Comparison of ENCODE assay signal across 13 cellular contexts in the genomic region with DNA sequence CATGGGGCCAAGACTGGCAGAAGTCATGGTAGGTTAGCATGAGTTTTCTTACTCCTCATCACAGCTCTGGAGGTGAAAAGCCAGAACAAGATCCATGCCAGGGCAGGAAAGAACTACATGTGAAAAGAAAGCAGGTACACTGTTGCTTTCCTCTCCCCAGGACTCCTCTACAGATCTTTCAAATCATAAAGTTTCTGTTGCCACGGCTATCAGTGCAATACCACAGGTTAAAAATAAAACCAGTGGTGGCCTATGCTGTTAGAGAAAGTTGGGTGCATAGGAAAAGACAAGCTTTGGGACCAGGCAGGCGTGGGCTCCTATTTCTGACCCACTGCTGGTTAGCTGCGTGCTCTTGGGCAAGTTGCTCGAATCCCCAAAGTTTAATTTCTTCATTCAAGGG.
DNase-seq lines count a peak whose midpoint lies in the region; ATAC-seq lines count a peak whose summit lies in the region.
"Had no signal": no experiment of that assay in that cellular context is flagged by ENCODE, and none has a peak within 500 bp of the region (broad histone marks: within the 10 kb centered on the region; RNA-seq: fewer than 3 reads in every experiment).

No MANE protein-coding gene starts in this region.

- DNase-seq in DMS53 (lab: John Stamatoyannopoulos, UW) (no peak), HT-29 (ENCODE audit: low spot score) (no peak)
- DNase-seq in activated naive CD8-positive, alpha-beta T cell treated with anti-CD3 and anti-CD28 coated beads, Interleukin-2, amount 50 U/mL, for 24 hours, result no peak
- DNase-seq: activated T-cell treated with anti-CD3 and anti-CD28 coated beads for 4 hours; Caco-2; NCI-H2029; OCI-M1; stimulated activated naive CD4-positive, alpha-beta T cell had no signal

- H3K9me3 Mint-ChIP-seq in stimulated activated memory B cell treated with anti-CD40 and anti-IgM and Interleukin-4, amounts not matched to agents 10 μg/mL and 1 μg/mL and 100 μg/mL, for 72 hours, result peaks cover 3% of the 10 kb centered on the region
- no peaks in the 10 kb centered on the region for H3K9me3 Mint-ChIP-seq in activated naive CD8-positive, alpha-beta T cell treated with anti-CD3 and anti-CD28 coated beads, Interleukin-2, amount 50 U/mL, for 24 hours

- H3K27ac Mint-ChIP-seq in stimulated activated memory B cell treated with anti-CD40 and anti-IgM and Interleukin-4, amounts not matched to agents 10 μg/mL and 1 μg/mL and 100 μg/mL, for 72 hours, result peak overlapping the region; percentile 78
- H3K27ac Mint-ChIP-seq in activated naive CD8-positive, alpha-beta T cell treated with anti-CD3 and anti-CD28 coated beads, Interleukin-2, amount 50 U/mL, for 24 hours, result no peak overlapping the region

- H3K27me3 Mint-ChIP-seq in stimulated activated memory B cell treated with anti-CD40 and anti-IgM and Interleukin-4, amounts not matched to agents 10 μg/mL and 1 μg/mL and 100 μg/mL, for 72 hours, result no peaks in the 10 kb centered on the region
- H3K27me3 Mint-ChIP-seq in activated naive CD8-positive, alpha-beta T cell treated with anti-CD3 and anti-CD28 coated beads, Interleukin-2, amount 50 U/mL, for 24 hours, result peaks cover under 1% of the 10 kb centered on the region

- no peaks in the 10 kb centered on the region for H3K36me3 Mint-ChIP-seq in stimulated activated memory B cell treated with anti-CD40 and anti-IgM and Interleukin-4, amounts not matched to agents 10 μg/mL and 1 μg/mL and 100 μg/mL, for 72 hours
- no peaks in the 10 kb centered on the region for H3K36me3 Mint-ChIP-seq in activated naive CD8-positive, alpha-beta T cell treated with anti-CD3 and anti-CD28 coated beads, Interleukin-2, amount 50 U/mL, for 24 hours (ENCODE audit: low read depth)

- peak overlapping the region; percentile 61 for H3K4me3 Mint-ChIP-seq in stimulated activated memory B cell treated with anti-CD40 and anti-IgM and Interleukin-4, amounts not matched to agents 10 μg/mL and 1 μg/mL and 100 μg/mL, for 72 hours
- no peak overlapping the region for H3K4me3 Mint-ChIP-seq in activated naive CD8-positive, alpha-beta T cell treated with anti-CD3 and anti-CD28 coated beads, Interleukin-2, amount 50 U/mL, for 24 hours

- peaks cover 32% of the 10 kb centered on the region for H3K4me1 Mint-ChIP-seq in stimulated activated memory B cell treated with anti-CD40 and anti-IgM and Interleukin-4, amounts not matched to agents 10 μg/mL and 1 μg/mL and 100 μg/mL, for 72 hours
- H3K4me1 Mint-ChIP-seq in activated naive CD8-positive, alpha-beta T cell treated with anti-CD3 and anti-CD28 coated beads, Interleukin-2, amount 50 U/mL, for 24 hours, result peaks cover 3% of the 10 kb centered on the region

- ATAC-seq in GM18909 (IDR thresholded peaks at IDR 0.05; ENCODE audit: poor library complexity, unreplicated experiment) (peak; percentile 90), GM21737 (IDR thresholded peaks at IDR 0.05; ENCODE audit: unreplicated experiment) (peak; percentile 92), HG03280 (IDR thresholded peaks at IDR 0.05; ENCODE audit: unreplicated experiment) (peak; percentile 58), HG02840 (IDR thresholded peaks at IDR 0.05; ENCODE audit: low FRiP score, unreplicated experiment) (no peak)
- ATAC-seq in stimulated activated memory B cell treated with anti-CD40 and anti-IgM and Interleukin-4, amounts not matched to agents 10 μg/mL and 1 μg/mL and 100 μg/mL, for 72 hours, result no peak
- ATAC-seq in activated naive CD8-positive, alpha-beta T cell treated with anti-CD3 and anti-CD28 coated beads, Interleukin-2, amount 50 U/mL, for 24 hours, result no peak

Comparison
In these comparisons a context has a peak if more than half of its experiments do, and no peak if none do; other contexts are left out.
1. ATAC-seq: peak in GM18909 (single experiment), GM21737 (single experiment) and HG03280 (single experiment); none in stimulated activated memory B cell treated with anti-CD40 and anti-IgM and Interleukin-4, amounts not matched to agents 10 μg/mL and 1 μg/mL and 100 μg/mL, for 72 hours (single experiment), activated naive CD8-positive, alpha-beta T cell treated with anti-CD3 and anti-CD28 coated beads, Interleukin-2, amount 50 U/mL, for 24 hours (single experiment) and HG02840 (single experiment).